ENCODE assay signal across 20 cellular contexts in genomic region chr12:7099290-7099996, GRCh38. TPM values are rescaled to one million over a fixed set of nuclear protein-coding genes. Genes with fewer than 3 reads are reported as not detected.
A peak's percentile ranks its signal among the peaks of the same experiment; 100 is the strongest.
DNase-seq lines count a peak whose midpoint lies in the region; ATAC-seq lines count a peak whose summit lies in the region.
"Had no signal": no experiment of that assay in that cellular context is flagged by ENCODE, and none has a peak within 500 bp of the region (broad histone marks: within the 10 kb centered on the region; RNA-seq: fewer than 3 reads in every experiment).

No MANE protein-coding gene starts in this region.

- ATAC-seq in sciatic nerve (no peak), GM19452 (IDR thresholded peaks at IDR 0.05; ENCODE audit: unreplicated experiment) (no peak)
- ATAC-seq: activated CD8-positive, alpha-beta T cell treated with anti-CD3 and anti-CD28 coated beads for 36 hours; gastroesophageal sphincter; WTC11 had no signal

- DNase-seq in NCI-H1092 treated with DMSO at 0.1 percent for 48 hours (lab: John Stamatoyannopoulos, UW) (peak; percentile 1), NCI-H1092 (lab: John Stamatoyannopoulos, UW) (no peak), NCI-H1417 treated with DMSO at 0.1 percent for 48 hours (lab: John Stamatoyannopoulos, UW) (peak; percentile 72), NOMO-1 treated with dmso at 0.1 percent for 144 hours (lab: John Stamatoyannopoulos, UW; ENCODE audit: unreplicated experiment) (peak; percentile 27), sciatic nerve (ENCODE audit: low spot score) (peak; percentile 46), HT-29 (ENCODE audit: low spot score) (no peak)
- DNase-seq in stimulated activated CD4-positive, alpha-beta T cell treated with anti-CD3 and anti-CD28 coated beads, Interleukin-4, amount 100 ng/mL, for 1 hour = no peak
- DNase-seq: 8988T; activated CD8-positive, alpha-beta T cell treated with anti-CD3 and anti-CD28 coated beads for 36 hours; activated T-cell treated with anti-CD3 and anti-CD28 coated beads, Interleukin-2, amount 50 U/mL, for 48 hours; BE2C; GDM1; NCI-H187; NCI-H774; small intestine; stimulated activated CD4-positive, alpha-beta T cell treated with anti-CD3 and anti-CD28 coated beads, Interleukin-4, amount 100 ng/mL, for 24 hours had no signal

- intact Hi-C loops in sciatic nerve (cut with DNase I) = no loop called here

RNA-seq across cellular contexts. Expression of gene C1R, which starts 7.2 kb away (rescaled TPM):
- 628 TPM for total RNA-seq in sciatic nerve
- total RNA-seq in HT-29 (2014; rRNA removed; shearing (Covaris generic)) = 0.03 and 0.53 TPM in 2 replicates

RNA-seq across cellular contexts. Expression of gene C1RL, which starts 9.6 kb away (rescaled TPM):
- 117 TPM for total RNA-seq in sciatic nerve
- total RNA-seq in HT-29 (2014; rRNA removed; shearing (Covaris generic)) = 38.9 and 39.1 TPM in 2 replicates

RNA-seq across cellular contexts. Expression of gene RBP5, which starts 29.2 kb away (rescaled TPM):
- 4.5 TPM for total RNA-seq in sciatic nerve
- total RNA-seq in HT-29 (2014; rRNA removed; shearing (Covaris generic)) = 0.41 TPM in 1 of 2 replicates, not detected in the other
- total RNA-seq: activated CD8-positive, alpha-beta T cell treated with anti-CD3 and anti-CD28 coated beads for 36 hours; RPMI7951 had no signal

RNA-seq across cellular contexts. Expression of gene CLSTN3, which starts 30.7 kb away (rescaled TPM):
- 43.8 TPM for total RNA-seq in sciatic nerve
- 15.3 and 16.9 TPM in 2 replicates for total RNA-seq in HT-29 (2014; rRNA removed; shearing (Covaris generic))

RNA-seq across cellular contexts. Expression of gene C1S, which starts 38.9 kb away (rescaled TPM):
- 662 TPM for total RNA-seq in sciatic nerve
- total RNA-seq in HT-29 (2014; rRNA removed; shearing (Covaris generic)) = 0.56 and 1.1 TPM in 2 replicates

Comparison
In these comparisons a context has a peak if more than half of its experiments do, and no peak if none do; other contexts are left out.
1. DNase-seq: peak in NCI-H1092 treated with DMSO at 0.1 percent for 48 hours (single experiment), NCI-H1417 treated with DMSO at 0.1 percent for 48 hours (single experiment), NOMO-1 treated with dmso at 0.1 percent for 144 hours (single experiment) and sciatic nerve (single experiment); none in NCI-H1092 (single experiment), stimulated activated CD4-positive, alpha-beta T cell treated with anti-CD3 and anti-CD28 coated beads, Interleukin-4, amount 100 ng/mL, for 1 hour (single experiment) and HT-29 (single experiment).
2. RNA of gene C1R, which starts 7.2 kb away (total RNA-seq): 628 TPM in sciatic nerve (single experiment); 0.03 to 0.53 TPM in HT-29; every median in the first group is over 100 times any median in the second.